Comparison of ENCODE assay signal across 9 cellular contexts in the genomic region with DNA sequence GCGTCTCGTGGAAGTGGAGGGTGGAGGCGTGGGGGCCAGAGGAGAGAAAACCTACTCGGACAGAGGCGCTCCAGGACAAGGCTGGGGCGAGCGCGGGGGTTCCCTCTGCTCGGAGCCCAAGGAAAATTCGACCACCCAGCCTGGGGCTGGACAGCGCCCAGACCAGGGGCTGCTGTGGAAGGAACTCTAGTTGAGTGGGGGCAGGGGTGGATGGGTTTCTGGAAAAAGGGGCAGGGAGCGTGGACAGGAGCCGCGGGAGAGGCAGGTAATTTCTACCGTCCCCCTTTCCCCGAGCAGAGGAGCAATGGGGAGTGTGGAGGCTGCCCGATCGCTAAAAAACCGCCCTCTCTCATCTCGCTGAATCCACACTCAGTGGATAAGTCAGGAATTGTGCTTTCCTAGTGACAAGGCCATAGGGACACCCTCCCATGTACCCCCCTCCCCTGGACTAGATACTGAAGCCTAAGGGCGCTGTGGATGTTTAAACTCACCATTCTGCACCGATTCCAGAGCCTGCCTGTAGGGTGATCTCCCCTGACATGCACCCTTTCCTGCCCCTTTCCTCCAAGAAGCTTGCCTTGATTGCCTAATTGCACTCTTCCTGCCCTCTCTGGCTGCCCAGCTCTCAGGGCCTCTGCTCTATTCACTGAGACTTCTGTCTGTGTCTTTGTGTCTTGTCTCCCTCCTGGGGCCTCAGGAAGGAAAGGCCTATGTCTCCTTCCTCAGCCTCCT.
DNase-seq lines count a peak whose midpoint lies in the region; ATAC-seq and TF ChIP-seq lines count a peak whose summit lies in the region.
"Had no signal": no experiment of that assay in that cellular context is flagged by ENCODE, and none has a peak within 500 bp of the region (broad histone marks: within the 10 kb centered on the region; RNA-seq: fewer than 3 reads in every experiment).

No MANE protein-coding gene starts in this region.

- ATAC-seq in lung (ENCODE audit: insufficient read depth, low FRiP score) (no peak), GM19035 (IDR thresholded peaks at IDR 0.05; ENCODE audit: unreplicated experiment) (no peak), GM21786 (IDR thresholded peaks at IDR 0.05; ENCODE audit: unreplicated experiment) (no peak), HG02759 (IDR thresholded peaks at IDR 0.05; ENCODE audit: unreplicated experiment) (no peak)

- intact Hi-C loops in breast epithelium (cut with DNase I; ENCODE audit: low total_unique reads), result no loop called here

- no peak for DNase-seq in breast epithelium (ENCODE audit: low spot score in 2 of 2)
- DNase-seq in lung (ENCODE audit: low spot score), result no peak
- no peak for DNase-seq in GM19240 (ENCODE audit: insufficient read length, low spot score)

- H3K27ac ChIP-seq in 22Rv1 (peak overlapping the region; percentile 93), HUES6 (ENCODE audit: low read depth, low read length) (no peak overlapping the region; the same call in 1 of the 2 replicates), breast epithelium (peak overlapping the region; percentile 56 to 62), lung (ENCODE audit: low read depth in 1 of 2, low read length in 1 of 2) (peak overlapping the region in 1 of 2 donors; percentile 26)
- H3K27ac ChIP-seq: SK-N-MC had no signal

- TF ChIP-seq CTCF in 22Rv1 (IDR thresholded peaks at IDR 0.05) (no peak), breast epithelium (IDR thresholded peaks at IDR 0.05) (peak in 1 of 3 donors; percentile 24), lung (IDR thresholded peaks at IDR 0.05; ENCODE audit: control extremely low read depth, extremely low read depth) (no peak)

- H3K27me3 ChIP-seq in HUES6 (ENCODE audit: control insufficient read depth, insufficient read depth, low read length) (no peaks in the 10 kb centered on the region), breast epithelium (no peaks in the 10 kb centered on the region), lung (ENCODE audit: control insufficient read depth, insufficient read depth) (no peaks in the 10 kb centered on the region)

- peaks cover 20% of the 10 kb centered on the region for H3K4me1 ChIP-seq in HUES6 (ENCODE audit: control insufficient read depth, insufficient read depth, low read length)
- no peaks in the 10 kb centered on the region for H3K4me1 ChIP-seq in breast epithelium
- H3K4me1 ChIP-seq in lung (ENCODE audit: control insufficient read depth in 2 of 2, insufficient read depth in 2 of 2, low read length in 2 of 2), result peaks cover 0 to 12% of the 10 kb centered on the region in 2 donors

- H3K9ac ChIP-seq in HUES6 (ENCODE audit: low read length), result peak overlapping the region; percentile 84

- no peak for TF ChIP-seq POLR2A in breast epithelium (IDR thresholded peaks at IDR 0.05)

- WGBS in lung, 2 donors, result 20 to 24% methylated on average over 21 to 22 of the region's 22 CpGs

- H3K9me3 ChIP-seq in HUES6 (ENCODE audit: control insufficient read depth, insufficient read depth, low read depth, low read length) (no peaks in the 10 kb centered on the region), breast epithelium (no peaks in the 10 kb centered on the region), lung (ENCODE audit: control insufficient read depth in 2 of 2, insufficient read depth in 1 of 2, low read length in 1 of 2) (no peaks in the 10 kb centered on the region)

- H3K36me3 ChIP-seq in HUES6 (ENCODE audit: control insufficient read depth, insufficient read depth, low read length), result no peaks in the 10 kb centered on the region
- H3K36me3 ChIP-seq in breast epithelium, result no peaks in the 10 kb centered on the region
- H3K36me3 ChIP-seq in lung (ENCODE audit: control insufficient read depth in 2 of 2, insufficient read depth in 2 of 2, low read length in 2 of 2), result no peaks in the 10 kb centered on the region

- H3K4me3 ChIP-seq in HUES6 (ENCODE audit: low read depth, low read length) (peak overlapping the region; percentile 85), breast epithelium (peak overlapping the region; percentile 8 to 68 (median 54)), lung (peak overlapping the region; percentile 24)

Comparison
In these comparisons a context has a peak if more than half of its experiments do, and no peak if none do; other contexts are left out.
1. H3K4me3 ChIP-seq: peak in every context shown above with its lines; median percentile 85 in HUES6; 54 in breast epithelium; 24 in lung.